In the genomic region with DNA sequence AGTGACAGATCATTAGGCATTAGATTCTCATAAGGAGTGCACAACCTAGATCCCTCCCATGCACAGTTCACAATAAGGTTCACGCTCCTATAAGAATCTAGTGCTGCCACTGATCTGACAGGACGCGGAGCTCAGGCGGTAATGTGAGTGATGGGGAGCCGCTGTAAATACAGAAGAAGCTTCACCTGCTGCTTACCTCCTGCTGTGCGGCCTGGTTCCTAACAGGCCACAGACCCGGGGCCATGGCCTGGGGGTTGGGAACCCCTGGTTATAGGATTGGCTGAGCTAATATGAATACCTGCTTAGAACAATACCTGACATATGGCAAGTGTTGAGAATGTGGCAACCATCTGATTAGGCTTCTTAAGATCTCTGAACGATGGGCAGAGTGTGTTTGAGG, we compare ENCODE assay signal across 1 cellular context.
TF ChIP-seq lines count a peak whose summit lies in the region.

No MANE protein-coding gene starts in this region.

TF ChIP-seq in HepG2, 621 proteins besides CTCF, POLR2A, EP300 and RAD21:
- TF ChIP-seq, protein P1, sequence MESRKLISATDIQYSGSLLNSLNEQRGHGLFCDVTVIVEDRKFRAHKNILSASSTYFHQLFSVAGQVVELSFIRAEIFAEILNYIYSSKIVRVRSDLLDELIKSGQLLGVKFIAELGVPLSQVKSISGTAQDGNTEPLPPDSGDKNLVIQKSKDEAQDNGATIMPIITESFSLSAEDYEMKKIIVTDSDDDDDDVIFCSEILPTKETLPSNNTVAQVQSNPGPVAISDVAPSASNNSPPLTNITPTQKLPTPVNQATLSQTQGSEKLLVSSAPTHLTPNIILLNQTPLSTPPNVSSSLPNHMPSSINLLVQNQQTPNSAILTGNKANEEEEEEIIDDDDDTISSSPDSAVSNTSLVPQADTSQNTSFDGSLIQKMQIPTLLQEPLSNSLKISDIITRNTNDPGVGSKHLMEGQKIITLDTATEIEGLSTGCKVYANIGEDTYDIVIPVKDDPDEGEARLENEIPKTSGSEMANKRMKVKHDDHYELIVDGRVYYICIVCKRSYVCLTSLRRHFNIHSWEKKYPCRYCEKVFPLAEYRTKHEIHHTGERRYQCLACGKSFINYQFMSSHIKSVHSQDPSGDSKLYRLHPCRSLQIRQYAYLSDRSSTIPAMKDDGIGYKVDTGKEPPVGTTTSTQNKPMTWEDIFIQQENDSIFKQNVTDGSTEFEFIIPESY (CRISPR knock-in tag; IDR thresholded peaks at IDR 0.05), result peak; percentile 60
- TF ChIP-seq ZFP36L1 (CRISPR knock-in tag; IDR thresholded peaks at IDR 0.05), result no peak
